Comparison of ENCODE assay signal across 15 cellular contexts in the genomic region with DNA sequence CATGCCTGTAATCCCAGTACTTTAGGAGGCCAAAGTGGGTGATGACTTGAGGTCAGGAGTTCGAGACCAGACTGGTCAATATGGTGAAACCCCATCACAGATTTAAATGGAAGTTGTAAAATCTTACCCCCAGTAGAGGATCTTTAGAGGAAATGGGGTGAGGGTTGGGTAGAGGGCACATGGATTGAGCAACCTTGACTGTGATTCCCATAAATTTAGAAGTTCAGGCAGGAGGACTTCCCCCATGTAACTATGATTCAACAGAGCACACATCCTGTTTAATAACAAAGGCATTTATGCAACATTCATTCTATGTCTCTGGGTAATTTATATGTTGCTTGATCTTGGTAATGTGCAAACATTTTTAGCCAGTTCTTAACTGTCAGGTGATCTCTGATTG.
DNase-seq lines count a peak whose midpoint lies in the region; ATAC-seq, FAIRE-seq and TF ChIP-seq lines count a peak whose summit lies in the region.
"Had no signal": no experiment of that assay in that cellular context is flagged by ENCODE, and none has a peak within 500 bp of the region (broad histone marks: within the 10 kb centered on the region; RNA-seq: fewer than 3 reads in every experiment).

No MANE protein-coding gene starts in this region.

- no peak for FAIRE-seq in HepG2 (lab: Jason Lieb, UNC)

- no peaks in the 10 kb centered on the region for H3K79me2 ChIP-seq in HepG2 (ENCODE audit: insufficient read depth, low read length)

- H3K4me2 ChIP-seq in HepG2 (ENCODE audit: low read depth, low read length): no peak overlapping the region

- WGBS in liver: 84% methylated on average over 1 of the region's 1 CpG
- WGBS in HepG2 (ENCODE audit: low lambda C conversion rate): 69% methylated on average over 1 of the region's 1 CpG

- CTCF ChIA-PET in HepG2 (lab: Yijun Ruan, JAX; ENCODE audit: low intra/inter-chr PET ratio, low total read pairs): no interaction called here

- peak overlapping the region; percentile 39 to 59 for H3K27ac ChIP-seq in liver (ENCODE audit: low read depth in 1 of 2, low read length in 2 of 2)
- H3K27ac ChIP-seq in HepG2 (ENCODE audit: extremely low read length, insufficient read depth, low read length): no peak overlapping the region
- no peak overlapping the region for H3K27ac ChIP-seq in upper lobe of right lung
- H3K27ac ChIP-seq: skin epidermis had no signal

- H3K4me3 ChIP-seq in liver (ENCODE audit: low read depth in 1 of 3, low read length in 3 of 3): no peak overlapping the region
- no peak overlapping the region for H3K4me3 ChIP-seq in HepG2 (replicated peaks in 1 of 3; ENCODE audit: insufficient read depth in 1 of 3, low read depth in 2 of 3, low read length in 3 of 3)
- H3K4me3 ChIP-seq in upper lobe of right lung: no peak overlapping the region
- H3K4me3 ChIP-seq: skin epidermis, upper lobe of left lung had no signal

- H4K20me1 ChIP-seq in HepG2 (ENCODE audit: insufficient read depth, low read length): no peaks in the 10 kb centered on the region

- intact Hi-C loops in HepG2 (cut with micrococcal nuclease; ENCODE audit: unreplicated experiment): no loop called here
- intact Hi-C loops in upper lobe of right lung (cut with DNase I): no loop called here
- intact Hi-C loops in posterior cingulate gyrus (cut with DNase I): no loop called here

- in situ Hi-C loops in HepG2 (cut with HindIII; ENCODE audit: extremely low pct_ligation_motif_present, low pct_unique_long_range_greater_than_20kb): no loop called here

- H3K9me3 ChIP-seq in liver (ENCODE audit: control insufficient read depth in 4 of 4, low read length in 3 of 4): no peaks in the 10 kb centered on the region
- no peaks in the 10 kb centered on the region for H3K9me3 ChIP-seq in HepG2 (ENCODE audit: low read length)
- no peaks in the 10 kb centered on the region for H3K9me3 ChIP-seq in upper lobe of right lung
- H3K9me3 ChIP-seq: upper lobe of left lung had no signal

- no TSS peak for BruUV-seq in HepG2 (replicated peaks; lab: Mats Ljungman, UMichigan)

- TF ChIP-seq CTCF in liver (IDR thresholded peaks at IDR 0.05; ENCODE audit: low read depth, low read length, missing input control) (no peak), HepG2 (CRISPR knock-in tag; IDR thresholded peaks at IDR 0.05) (no peak), upper lobe of right lung (IDR thresholded peaks at IDR 0.05) (no peak)

- no peak for ATAC-seq in HepG2
- ATAC-seq in upper lobe of right lung: peak; percentile 90
- no peak for ATAC-seq in HG03571 (IDR thresholded peaks at IDR 0.05; ENCODE audit: unreplicated experiment)
- ATAC-seq: natural killer cell had no signal

- DNase-seq in HepG2 (ENCODE audit: low spot score) (no peak), SKM-1 (lab: John Stamatoyannopoulos, UW; ENCODE audit: unreplicated experiment) (peak; percentile 71), glomerular endothelial cell (ENCODE audit: extremely low read depth, low read depth, low spot score) (peak; percentile 16), upper lobe of right lung (no peak), posterior cingulate gyrus (no peak), NCI-H446 (lab: John Stamatoyannopoulos, UW) (no peak)
- DNase-seq: activated CD8-positive, alpha-beta memory T cell treated with anti-CD3 and anti-CD28 coated beads, Interleukin-2, amount 50 U/mL, for 48 hours; amygdala; GF-D8; natural killer cell; OCI-M1; upper lobe of left lung had no signal

- POLR2A ChIA-PET in HepG2 (lab: Yijun Ruan, JAX): no interaction called here

- no peak overlapping the region for H2AFZ ChIP-seq in HepG2 (ENCODE audit: low read length)

- H3K36me3 ChIP-seq in liver (ENCODE audit: control insufficient read depth in 4 of 4, insufficient read depth in 3 of 4, low read depth in 1 of 4, low read length in 3 of 4): peaks cover 0 to 4% (median 1%) of the 10 kb centered on the region in 4 donors
- no peaks in the 10 kb centered on the region for H3K36me3 ChIP-seq in HepG2 (replicated peaks in 1 of 2; ENCODE audit: control insufficient read depth in 1 of 2, insufficient read depth in 2 of 2, low read length in 2 of 2)
- no peaks in the 10 kb centered on the region for H3K36me3 ChIP-seq in upper lobe of right lung
- H3K36me3 ChIP-seq: upper lobe of left lung had no signal

- no peak overlapping the region for H3K9ac ChIP-seq in liver (ENCODE audit: low read depth in 1 of 2, low read length in 2 of 2)
- H3K9ac ChIP-seq in HepG2 (ENCODE audit: insufficient read depth, low read depth, low read length): no peak overlapping the region

- peaks cover 7 to 19% (median 11%) of the 10 kb centered on the region in 4 donors for H3K4me1 ChIP-seq in liver (ENCODE audit: control insufficient read depth in 4 of 4, insufficient read depth in 4 of 4, low read length in 3 of 4)
- peaks cover 1% of the 10 kb centered on the region; the same call in 1 of the 2 replicates for H3K4me1 ChIP-seq in HepG2 (ENCODE audit: insufficient read depth, low read length)
- peaks cover 5% of the 10 kb centered on the region for H3K4me1 ChIP-seq in upper lobe of right lung

- H3K27me3 ChIP-seq in liver (ENCODE audit: control insufficient read depth in 4 of 4, insufficient read depth in 4 of 4, low read length in 3 of 4) (no peaks in the 10 kb centered on the region), HepG2 (ENCODE audit: control insufficient read depth in 1 of 2, insufficient read depth in 2 of 2, low read length in 2 of 2) (no peaks in the 10 kb centered on the region), upper lobe of right lung (no peaks in the 10 kb centered on the region)
- H3K27me3 ChIP-seq: upper lobe of left lung had no signal

- no peak for TF ChIP-seq POLR2A in HepG2 (IDR thresholded peaks at IDR 0.05; ENCODE audit: insufficient read depth in 1 of 2, low read depth in 2 of 2, low read length in 2 of 2)

- TF ChIP-seq EP300 in HepG2 (IDR thresholded peaks at IDR 0.05; ENCODE audit: low read depth in 2 of 2, low read length in 2 of 2): no peak
- TF ChIP-seq EP300 in HepG2 (CRISPR knock-in tag; IDR thresholded peaks at IDR 0.05; ENCODE audit: borderline replicate concordance): no peak

- TF ChIP-seq RAD21 in liver (IDR thresholded peaks at IDR 0.05) (no peak), HepG2 (CRISPR knock-in tag; IDR thresholded peaks at IDR 0.05) (no peak)

TF ChIP-seq in liver, 16 proteins besides CTCF, POLR2A, EP300 and RAD21:
- TF ChIP-seq REST (IDR thresholded peaks at IDR 0.05): no peak
- TF ChIP-seq RXRA (IDR thresholded peaks at IDR 0.05): peak in 1 of 2 donors; percentile 54
- peak; percentile 12 for TF ChIP-seq MAX (IDR thresholded peaks at IDR 0.05)

TF ChIP-seq in HepG2, 621 proteins besides CTCF, POLR2A, EP300 and RAD21:
- TF ChIP-seq MIER2 (CRISPR knock-in tag; IDR thresholded peaks at IDR 0.05) (no peak), ZNF496 (CRISPR knock-in tag; IDR thresholded peaks at IDR 0.05; ENCODE audit: insufficient replicate concordance) (no peak), ZNF362 (CRISPR knock-in tag; IDR thresholded peaks at IDR 0.05; ENCODE audit: borderline replicate concordance) (no peak), KDM5B (CRISPR knock-in tag; IDR thresholded peaks at IDR 0.05; ENCODE audit: borderline replicate concordance) (no peak), CREB1 (IDR thresholded peaks at IDR 0.05) (no peak), CREB1 (CRISPR knock-in tag; IDR thresholded peaks at IDR 0.05) (no peak), ZNF274 (CRISPR knock-in tag; IDR thresholded peaks at IDR 0.05) (no peak), GABPA (IDR thresholded peaks at IDR 0.05; ENCODE audit: low read depth, low read length) (no peak), GABPA (CRISPR knock-in tag; IDR thresholded peaks at IDR 0.05; ENCODE audit: low read depth) (no peak), ZFY (CRISPR knock-in tag; IDR thresholded peaks at IDR 0.05) (no peak), ZNF12 (CRISPR knock-in tag; IDR thresholded peaks at IDR 0.05) (no peak), ZNF703 (CRISPR knock-in tag; IDR thresholded peaks at IDR 0.05; ENCODE audit: borderline replicate concordance) (no peak), ZFP36L1 (CRISPR knock-in tag; IDR thresholded peaks at IDR 0.05) (no peak), ARNTL (CRISPR knock-in tag; IDR thresholded peaks at IDR 0.05) (no peak), EHMT2 (IDR thresholded peaks at IDR 0.05; ENCODE audit: borderline replicate concordance, low read depth, low read length) (no peak)
- TF ChIP-seq, protein P1, sequence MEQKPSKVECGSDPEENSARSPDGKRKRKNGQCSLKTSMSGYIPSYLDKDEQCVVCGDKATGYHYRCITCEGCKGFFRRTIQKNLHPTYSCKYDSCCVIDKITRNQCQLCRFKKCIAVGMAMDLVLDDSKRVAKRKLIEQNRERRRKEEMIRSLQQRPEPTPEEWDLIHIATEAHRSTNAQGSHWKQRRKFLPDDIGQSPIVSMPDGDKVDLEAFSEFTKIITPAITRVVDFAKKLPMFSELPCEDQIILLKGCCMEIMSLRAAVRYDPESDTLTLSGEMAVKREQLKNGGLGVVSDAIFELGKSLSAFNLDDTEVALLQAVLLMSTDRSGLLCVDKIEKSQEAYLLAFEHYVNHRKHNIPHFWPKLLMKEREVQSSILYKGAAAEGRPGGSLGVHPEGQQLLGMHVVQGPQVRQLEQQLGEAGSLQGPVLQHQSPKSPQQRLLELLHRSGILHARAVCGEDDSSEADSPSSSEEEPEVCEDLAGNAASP (CRISPR knock-in tag; IDR thresholded peaks at IDR 0.05; ENCODE audit: borderline replicate concordance): no peak
- TF ChIP-seq, protein P2, sequence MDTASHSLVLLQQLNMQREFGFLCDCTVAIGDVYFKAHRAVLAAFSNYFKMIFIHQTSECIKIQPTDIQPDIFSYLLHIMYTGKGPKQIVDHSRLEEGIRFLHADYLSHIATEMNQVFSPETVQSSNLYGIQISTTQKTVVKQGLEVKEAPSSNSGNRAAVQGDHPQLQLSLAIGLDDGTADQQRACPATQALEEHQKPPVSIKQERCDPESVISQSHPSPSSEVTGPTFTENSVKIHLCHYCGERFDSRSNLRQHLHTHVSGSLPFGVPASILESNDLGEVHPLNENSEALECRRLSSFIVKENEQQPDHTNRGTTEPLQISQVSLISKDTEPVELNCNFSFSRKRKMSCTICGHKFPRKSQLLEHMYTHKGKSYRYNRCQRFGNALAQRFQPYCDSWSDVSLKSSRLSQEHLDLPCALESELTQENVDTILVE (CRISPR knock-in tag; IDR thresholded peaks at IDR 0.05): no peak

Comparison
In these comparisons a context has a peak if more than half of its experiments do, and no peak if none do; other contexts are left out.
1. H3K27ac ChIP-seq: peak in liver (2 of 2); none in HepG2 (single experiment) and upper lobe of right lung (single experiment).
2. DNase-seq: peak in SKM-1 (single experiment) and glomerular endothelial cell (single experiment); none in HepG2 (single experiment), upper lobe of right lung (single experiment), posterior cingulate gyrus (0 of 10) and NCI-H446 (0 of 2).